ENCODE assay signal across 1 cellular context in genomic region chr14:72699852-72700257, GRCh38.
TF ChIP-seq lines count a peak whose summit lies in the region.

No MANE protein-coding gene starts in this region.

TF ChIP-seq in A549, 52 proteins besides CTCF, POLR2A, EP300 and RAD21 (continued from another document):
- no peak for TF ChIP-seq ELK1 (IDR thresholded peaks at IDR 0.05; ENCODE audit: low read depth, low read length)
